ENCODE assay signal across 7 cellular contexts in genomic region chr11:74568028-74568427, GRCh38.
"Had no signal": no experiment of that assay in that cellular context is flagged by ENCODE, and none has a peak within 500 bp of the region (broad histone marks: within the 10 kb centered on the region; RNA-seq: fewer than 3 reads in every experiment).

No MANE protein-coding gene starts in this region.

- H3K27ac Mint-ChIP-seq: GM23338, H9, IgD-negative memory B cell had no signal

- H3K4me3 Mint-ChIP-seq: GM23338, H9, IgD-negative memory B cell had no signal

- FAIRE-seq: H1, H54, HTR-8/SVneo had no signal

- H3K4me2 ChIP-seq: GM23338 had no signal

- H3K9me3 Mint-ChIP-seq: GM23338, H9, IgD-negative memory B cell had no signal

- H3K4me3 ChIP-seq: GM23338 had no signal

- H2AFZ ChIP-seq: GM23338 had no signal

- H3K4me1 Mint-ChIP-seq: GM23338, H9, IgD-negative memory B cell had no signal

- DNase-seq: H9, HCEC 1CT had no signal

- ATAC-seq: GM23338 had no signal
